Comparison of ENCODE assay signal across 11 cellular contexts in the genomic region with DNA sequence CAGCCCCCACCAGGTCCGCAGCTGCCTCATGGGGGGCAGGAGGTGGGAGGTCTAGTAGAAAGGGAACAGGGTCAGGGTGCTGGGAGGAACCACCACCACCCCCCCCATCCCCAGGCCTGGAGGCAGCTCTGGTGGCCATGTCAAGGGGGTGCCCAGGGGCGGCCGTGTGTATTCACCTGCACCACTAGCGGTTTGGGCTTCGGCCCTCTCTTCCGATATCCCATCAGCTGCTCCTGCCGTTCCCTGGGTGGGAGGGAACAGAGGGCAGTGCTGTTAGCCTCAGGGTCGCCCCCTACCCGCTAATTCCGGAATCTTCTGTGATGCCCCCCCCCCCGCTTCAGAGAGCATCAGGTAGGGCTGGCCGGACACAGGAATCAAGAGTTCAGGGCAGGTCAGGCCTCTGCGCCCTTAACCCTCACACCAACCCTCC. TPM values are rescaled to one million over a fixed set of nuclear protein-coding genes. Genes with fewer than 3 reads are reported as not detected.
DNase-seq lines count a peak whose midpoint lies in the region; ATAC-seq and TF ChIP-seq lines count a peak whose summit lies in the region.
"Had no signal": no experiment of that assay in that cellular context is flagged by ENCODE, and none has a peak within 500 bp of the region (broad histone marks: within the 10 kb centered on the region; RNA-seq: fewer than 3 reads in every experiment).

No MANE protein-coding gene starts in this region.

- peak overlapping the region in 3 of 4 donors; percentile 47 to 63 (median 56) for H3K4me3 Mint-ChIP-seq in CD4-positive, CD25-positive, alpha-beta regulatory T cell
- peak overlapping the region; percentile 40 to 98 (median 96) for H3K4me3 Mint-ChIP-seq in brain
- H3K4me3 Mint-ChIP-seq in naive thymus-derived CD8-positive, alpha-beta T cell, result peak overlapping the region in 6 of 10 donors; percentile 20 to 100 (median 50)

- H3K9me3 Mint-ChIP-seq in CD4-positive, CD25-positive, alpha-beta regulatory T cell, result peaks cover 0 to 4% (median 0%) of the 10 kb centered on the region in 7 donors
- peaks cover 0 to 3% (median 0%) of the 10 kb centered on the region in 5 experiments for H3K9me3 Mint-ChIP-seq in brain
- peaks cover 0 to 2% (median 0%) of the 10 kb centered on the region in 9 donors for H3K9me3 Mint-ChIP-seq in naive thymus-derived CD8-positive, alpha-beta T cell

- no peak overlapping the region for H3K27ac Mint-ChIP-seq in CD4-positive, CD25-positive, alpha-beta regulatory T cell
- peak overlapping the region in 2 of 5 experiments; percentile 28 to 69 for H3K27ac Mint-ChIP-seq in brain
- peak overlapping the region in 1 of 10 donors; percentile 56 for H3K27ac Mint-ChIP-seq in naive thymus-derived CD8-positive, alpha-beta T cell

- no peak overlapping the region for H3K27ac ChIP-seq in CD4-positive, CD25-positive, alpha-beta regulatory T cell (ENCODE audit: insufficient read depth, low read length, poor library complexity, severe bottlenecking)
- H3K27ac ChIP-seq in HUES48 (ENCODE audit: low read depth, low read length) (no peak overlapping the region), upper lobe of left lung (no peak overlapping the region)
- H3K27ac ChIP-seq: testis had no signal

- 78 to 80% methylated on average over 9 to 13 of the region's 13 CpGs for whole genome bisulfite sequencing in upper lobe of left lung, 2 donors

- TF ChIP-seq CTCF in brain (conservative IDR thresholded peaks at IDR 0.05), result no peak
- TF ChIP-seq CTCF in upper lobe of left lung (IDR thresholded peaks at IDR 0.05), result no peak

- POLR2A ChIA-PET in naive thymus-derived CD8-positive, alpha-beta T cell (lab: Charles Lee), result interaction anchor here (1.3 to 9.0 kb wide), 5 partner anchors 8 to 161 kb away, joined by 3 to 152 read pairs (median 6); a partner anchor contains a TSS

- peaks cover 14% of the 10 kb centered on the region for H3K36me3 ChIP-seq in CD4-positive, CD25-positive, alpha-beta regulatory T cell (ENCODE audit: control insufficient read depth, insufficient read depth, low read length)
- H3K36me3 ChIP-seq in HUES48 (ENCODE audit: control insufficient read depth, insufficient read depth, low read length) (no peaks in the 10 kb centered on the region), upper lobe of left lung (peaks cover 9 to 28% (median 19%) of the 10 kb centered on the region in 4 donors)

- H3K4me3 ChIP-seq in CD4-positive, CD25-positive, alpha-beta regulatory T cell (ENCODE audit: low read depth, low read length), result no peak overlapping the region
- H3K4me3 ChIP-seq in HUES48 (ENCODE audit: low read depth, low read length) (peak overlapping the region; percentile 46; the same call in 1 of the 2 replicates), upper lobe of left lung (no peak overlapping the region)
- H3K4me3 ChIP-seq: testis had no signal

- TF ChIP-seq EP300 in upper lobe of left lung (IDR thresholded peaks at IDR 0.05), result no peak

- H3K9ac ChIP-seq in HUES48 (ENCODE audit: low read depth, low read length), result no peak overlapping the region

- H3K27me3 ChIP-seq in CD4-positive, CD25-positive, alpha-beta regulatory T cell (ENCODE audit: control insufficient read depth, insufficient read depth, low read length), result no peaks in the 10 kb centered on the region
- peaks cover 89% of the 10 kb centered on the region for H3K27me3 ChIP-seq in HUES48 (ENCODE audit: control insufficient read depth, insufficient read depth, low read length)
- peaks cover 0 to 9% (median 3%) of the 10 kb centered on the region in 4 donors for H3K27me3 ChIP-seq in upper lobe of left lung
- H3K27me3 ChIP-seq: testis had no signal

- no peak for ATAC-seq in CD4-positive, CD25-positive, alpha-beta regulatory T cell (ENCODE audit: low read depth in 2 of 2)
- no peak for ATAC-seq in naive thymus-derived CD8-positive, alpha-beta T cell
- ATAC-seq in upper lobe of left lung (ENCODE audit: low FRiP score in 2 of 2), result no peak

- peaks cover 66% of the 10 kb centered on the region for H3K4me1 ChIP-seq in CD4-positive, CD25-positive, alpha-beta regulatory T cell (ENCODE audit: control insufficient read depth, insufficient read depth, low read length, poor library complexity, severe bottlenecking)
- H3K4me1 ChIP-seq in HUES48 (ENCODE audit: control insufficient read depth, insufficient read depth, low read length) (peaks cover 42% of the 10 kb centered on the region), upper lobe of left lung (peaks cover 61 to 83% (median 70%) of the 10 kb centered on the region in 4 donors)

- DNase-seq in CD4-positive, CD25-positive, alpha-beta regulatory T cell, result no peak
- DNase-seq in naive thymus-derived CD8-positive, alpha-beta T cell, result peak in 1 of 10 donors; percentile 62
- DNase-seq in upper lobe of left lung, result no peak
- no peak for DNase-seq in SK-N-DZ (ENCODE audit: low spot score)
- DNase-seq in mucosa of gallbladder (ENCODE audit: low spot score), result no peak
- DNase-seq in H4 (ENCODE audit: low spot score), result no peak
- DNase-seq: effector memory CD4-positive, alpha-beta T cell; NCI-H1092 treated with DMSO at 0.1 percent for 48 hours; testis had no signal

- peaks cover 5 to 48% (median 12%) of the 10 kb centered on the region in 4 donors for H3K4me1 Mint-ChIP-seq in CD4-positive, CD25-positive, alpha-beta regulatory T cell
- peaks cover 65% of the 10 kb centered on the region for H3K4me1 Mint-ChIP-seq in brain
- H3K4me1 Mint-ChIP-seq in naive thymus-derived CD8-positive, alpha-beta T cell, result peaks cover 15 to 48% (median 40%) of the 10 kb centered on the region in 4 donors

- TF ChIP-seq POLR2A in upper lobe of left lung (IDR thresholded peaks at IDR 0.05), result no peak

- peaks cover 13% of the 10 kb centered on the region for H3K36me3 Mint-ChIP-seq in CD4-positive, CD25-positive, alpha-beta regulatory T cell
- H3K36me3 Mint-ChIP-seq in brain, result peaks cover 24% of the 10 kb centered on the region
- H3K36me3 Mint-ChIP-seq in naive thymus-derived CD8-positive, alpha-beta T cell, result peaks cover 0 to 23% (median 8%) of the 10 kb centered on the region in 3 donors

- peaks cover 14% of the 10 kb centered on the region for H3K27me3 Mint-ChIP-seq in CD4-positive, CD25-positive, alpha-beta regulatory T cell
- peaks cover 24% of the 10 kb centered on the region for H3K27me3 Mint-ChIP-seq in brain
- H3K27me3 Mint-ChIP-seq in naive thymus-derived CD8-positive, alpha-beta T cell, result peaks cover 0 to 5% (median 0%) of the 10 kb centered on the region in 5 donors

- no peaks in the 10 kb centered on the region for H3K9me3 ChIP-seq in CD4-positive, CD25-positive, alpha-beta regulatory T cell (ENCODE audit: control insufficient read depth in 2 of 2, low read length in 2 of 2)
- H3K9me3 ChIP-seq in HUES48 (ENCODE audit: control insufficient read depth, insufficient read depth, low read length) (no peaks in the 10 kb centered on the region), upper lobe of left lung (no peaks in the 10 kb centered on the region)
- H3K9me3 ChIP-seq: testis had no signal

RNA-seq across cellular contexts. Expression of a gene that starts 3.8 kb away (rescaled TPM):
- 137 TPM for total RNA-seq in CD4-positive, CD25-positive, alpha-beta regulatory T cell
- polyA plus RNA-seq in CD4-positive, CD25-positive, alpha-beta regulatory T cell, result 10 to 100 TPM in 1 of 4 donors, 1 to 10 TPM in 3; 2.9 to 10.0 (median 4.6) TPM
- 30.6 TPM for polyA plus RNA-seq in brain (ENCODE audit: insufficient read depth, low read depth, low replicate concordance)
- 10 to 100 TPM; 78.6 to 80.7 TPM for total RNA-seq in naive thymus-derived CD8-positive, alpha-beta T cell
- 10 to 100 TPM in 1 of 3 donors, 1 to 10 TPM in 2; 4.3 to 16.0 (median 9.3) TPM for polyA plus RNA-seq in naive thymus-derived CD8-positive, alpha-beta T cell
- total RNA-seq in upper lobe of left lung (10 to 100 TPM; 17.0 to 33.3 (median 25.0) TPM), mucosa of gallbladder (36.7 TPM)
- polyA plus RNA-seq in SK-N-DZ (2014; cell fraction: cytosol; rRNA removed), result 9.9 and 14.1 TPM in 2 replicates
- polyA plus RNA-seq in SK-N-DZ (2014; cell fraction: nucleus; rRNA removed), result 25.6 and 26.8 TPM in 2 replicates
- total RNA-seq in H4 (2014; rRNA removed; shearing (Covaris generic)), result 16.0 and 18.7 TPM in 2 replicates

RNA-seq across cellular contexts. Expression of a gene that starts 38.6 kb away (rescaled TPM):
- 3.4 TPM for total RNA-seq in CD4-positive, CD25-positive, alpha-beta regulatory T cell
- polyA plus RNA-seq in CD4-positive, CD25-positive, alpha-beta regulatory T cell, result 1 to 10 TPM in 2 of 4 donors, under 1 TPM in 2; 0.30 to 1.7 (median 0.87) TPM
- 9.4 TPM for polyA plus RNA-seq in brain (ENCODE audit: insufficient read depth, low read depth, low replicate concordance)
- total RNA-seq in naive thymus-derived CD8-positive, alpha-beta T cell, result 1 to 10 TPM; 2.0 to 2.4 TPM
- polyA plus RNA-seq in naive thymus-derived CD8-positive, alpha-beta T cell, result 1 to 10 TPM in 1 of 3 donors, under 1 TPM in 2; 0.13 to 1.4 (median 0.77) TPM
- total RNA-seq in upper lobe of left lung, result 10 to 100 TPM in 1 of 6 donors, 1 to 10 TPM in 5; 2.0 to 16.8 (median 8.8) TPM
- polyA plus RNA-seq in SK-N-DZ (2014; cell fraction: cytosol; rRNA removed), result 16.5 and 24.6 TPM in 2 replicates
- 43.5 and 47.0 TPM in 2 replicates for polyA plus RNA-seq in SK-N-DZ (2014; cell fraction: nucleus; rRNA removed)
- total RNA-seq in mucosa of gallbladder, result 9.7 TPM
- total RNA-seq in H4 (2014; rRNA removed; shearing (Covaris generic)), result 7.0 and 14.6 TPM in 2 replicates

RNA-seq across cellular contexts. Expression of a gene that starts 57.5 kb away (rescaled TPM):
- 0.81 TPM for total RNA-seq in CD4-positive, CD25-positive, alpha-beta regulatory T cell
- under 1 TPM in 2 of 4 donors, not detected in 2; 0.11 to 0.17 TPM for polyA plus RNA-seq in CD4-positive, CD25-positive, alpha-beta regulatory T cell
- 36.4 TPM for polyA plus RNA-seq in brain (ENCODE audit: insufficient read depth, low read depth, low replicate concordance)
- 1 to 10 TPM; 1.2 to 1.6 TPM for total RNA-seq in naive thymus-derived CD8-positive, alpha-beta T cell
- polyA plus RNA-seq in naive thymus-derived CD8-positive, alpha-beta T cell, result under 1 TPM; 0.16 to 0.60 (median 0.46) TPM
- total RNA-seq in upper lobe of left lung (1 to 10 TPM in 5 of 6 donors, under 1 TPM in 1; 0.89 to 4.7 (median 1.5) TPM), mucosa of gallbladder (1.2 TPM)
- polyA plus RNA-seq in SK-N-DZ (2014; cell fraction: cytosol; rRNA removed), result 108 and 109 TPM in 2 replicates
- 144 and 174 TPM in 2 replicates for polyA plus RNA-seq in SK-N-DZ (2014; cell fraction: nucleus; rRNA removed)
- 24.5 and 34.2 TPM in 2 replicates for total RNA-seq in H4 (2014; rRNA removed; shearing (Covaris generic))
